Comparison of ENCODE assay signal across 21 cellular contexts in genomic region chr13:110317093-110317492, GRCh38. TPM values are rescaled to one million over a fixed set of nuclear protein-coding genes. Genes with fewer than 3 reads are reported as not detected.
DNase-seq lines count a peak whose midpoint lies in the region; ATAC-seq and TF ChIP-seq lines count a peak whose summit lies in the region.
"Had no signal": no experiment of that assay in that cellular context is flagged by ENCODE, and none has a peak within 500 bp of the region (broad histone marks: within the 10 kb centered on the region; RNA-seq: fewer than 3 reads in every experiment).

No MANE protein-coding gene starts in this region.

- intact Hi-C loops in left ventricle myocardium superior (cut with micrococcal nuclease), result no loop called here

- H3K27me3 Mint-ChIP-seq in endodermal cell (ENCODE audit: insufficient read depth) (no peaks in the 10 kb centered on the region), type B pancreatic cell (peaks cover 3% of the 10 kb centered on the region)

- H3K9me3 Mint-ChIP-seq in endodermal cell, result no peaks in the 10 kb centered on the region
- H3K9me3 Mint-ChIP-seq in type B pancreatic cell, result peaks cover 5% of the 10 kb centered on the region
- H3K9me3 Mint-ChIP-seq: CD4-positive, alpha-beta T cell had no signal

- peaks cover 9% of the 10 kb centered on the region for H3K79me1 ChIP-seq in neuronal stem cell (ENCODE audit: low read depth, low read length)

- DNase-seq in right atrium auricular region (ENCODE audit: low spot score), result peak; percentile 49
- no peak for DNase-seq in left ventricle myocardium superior
- DNase-seq in endodermal cell, result peak; percentile 31
- no peak for DNase-seq in neuronal stem cell (ENCODE audit: low spot score)
- peak; percentile 11 for DNase-seq in type B pancreatic cell (ENCODE audit: extremely low spot score, unreplicated experiment)
- DNase-seq in HCEC 1CT, result no peak
- no peak for DNase-seq in cortex of kidney (lab: John Stamatoyannopoulos, UW)
- no peak for DNase-seq in LoVo (ENCODE audit: low spot score)
- DNase-seq: 8988T; BE2C; Calu3; CD4-positive, alpha-beta T cell; DMS53; H7; KG1; NCI-H1436; NCI-H2029; NCI-H2171 treated with DMSO at 0.1 percent for 48 hours; NCI-H446 treated with DMSO at 0.1 percent for 48 hours; NCI-H748 treated with DMSO at 0.1 percent for 48 hours; OCI-M1 had no signal

- H3K4me1 ChIP-seq in right atrium auricular region (peaks cover 0 to 94% of the 10 kb centered on the region in 2 donors), endodermal cell (ENCODE audit: control insufficient read depth, insufficient read depth, low read length) (peaks cover 27% of the 10 kb centered on the region), neuronal stem cell (ENCODE audit: control insufficient read depth in 2 of 2, insufficient read depth in 1 of 2, low read depth in 1 of 2, low read length in 2 of 2) (peaks cover 0 to under 1% of the 10 kb centered on the region in 2 donors)
- H3K4me1 ChIP-seq: BE2C had no signal

- no peak overlapping the region for H2AK5ac ChIP-seq in neuronal stem cell (ENCODE audit: low read depth, low read length)

- H3K9me3 ChIP-seq in right atrium auricular region (no peaks in the 10 kb centered on the region), endodermal cell (ENCODE audit: control insufficient read depth, low read length) (no peaks in the 10 kb centered on the region), neuronal stem cell (replicated peaks in 1 of 2; ENCODE audit: control insufficient read depth in 2 of 2, insufficient read depth in 1 of 2, low read depth in 1 of 2, low read length in 2 of 2) (peaks cover 4 to 7% of the 10 kb centered on the region in 2 donors)
- H3K9me3 ChIP-seq: BE2C had no signal

- H4K8ac ChIP-seq in neuronal stem cell (ENCODE audit: low read depth, low read length), result peak overlapping the region; percentile 93

- peak overlapping the region; percentile 53 for H3K18ac ChIP-seq in neuronal stem cell (ENCODE audit: low read length)

- no peak overlapping the region for H3K14ac ChIP-seq in neuronal stem cell (ENCODE audit: low read length)

- H3K27me3 ChIP-seq in right atrium auricular region, result no peaks in the 10 kb centered on the region
- H3K27me3 ChIP-seq in endodermal cell (ENCODE audit: control insufficient read depth, insufficient read depth, low read length, poor library complexity, severe bottlenecking), result no peaks in the 10 kb centered on the region
- H3K27me3 ChIP-seq in neuronal stem cell (ENCODE audit: control insufficient read depth in 3 of 3, insufficient read depth in 3 of 3, low read depth in 1 of 3, low read length in 3 of 3), result no peaks in the 10 kb centered on the region

- peak overlapping the region; percentile 69 for H4K91ac ChIP-seq in neuronal stem cell (ENCODE audit: low read depth, low read length, poor library complexity)

- peak overlapping the region; percentile 52 for H2BK120ac ChIP-seq in neuronal stem cell (ENCODE audit: low read depth, low read length)

- H3K36me3 ChIP-seq in right atrium auricular region (peaks cover 14% of the 10 kb centered on the region), endodermal cell (ENCODE audit: control insufficient read depth, insufficient read depth, low read length) (peaks cover 65% of the 10 kb centered on the region), neuronal stem cell (replicated peaks in 1 of 2; ENCODE audit: control insufficient read depth in 2 of 2, insufficient read depth in 2 of 2, low read length in 2 of 2) (peaks cover 10 to 61% of the 10 kb centered on the region in 2 donors)
- H3K36me3 ChIP-seq: BE2C had no signal

- peak overlapping the region; percentile 75 for H3K23ac ChIP-seq in neuronal stem cell (ENCODE audit: low read depth, low read length, poor library complexity)

- H2AFZ ChIP-seq in neuronal stem cell (ENCODE audit: low read length), result no peak overlapping the region

- no peak overlapping the region for H2BK12ac ChIP-seq in neuronal stem cell (ENCODE audit: low read length)

- H3K4me2 ChIP-seq in neuronal stem cell (ENCODE audit: insufficient read depth, low read length, poor library complexity, severe bottlenecking), result no peak overlapping the region

- no peak for ATAC-seq in left ventricle myocardium superior

- no peak overlapping the region for H2BK5ac ChIP-seq in neuronal stem cell (ENCODE audit: low read length)

- H3K4me1 Mint-ChIP-seq in endodermal cell (peaks cover 53% of the 10 kb centered on the region), type B pancreatic cell (ENCODE audit: unreplicated experiment) (peaks cover 11% of the 10 kb centered on the region)

- H3K27ac Mint-ChIP-seq in endodermal cell, result no peak overlapping the region
- no peak overlapping the region for H3K27ac Mint-ChIP-seq in type B pancreatic cell
- H3K27ac Mint-ChIP-seq: CD4-positive, alpha-beta T cell had no signal

- no peak overlapping the region for H2BK15ac ChIP-seq in neuronal stem cell (ENCODE audit: low read length)

- TF ChIP-seq CTCF in right atrium auricular region (IDR thresholded peaks at IDR 0.05) (no peak), endodermal cell (conservative IDR thresholded peaks at IDR 0.05) (no peak), type B pancreatic cell (conservative IDR thresholded peaks at IDR 0.05) (no peak)

- H3K36me3 Mint-ChIP-seq in endodermal cell (ENCODE audit: low read depth) (peaks cover 55% of the 10 kb centered on the region), type B pancreatic cell (peaks cover 18% of the 10 kb centered on the region)

- H3K9ac ChIP-seq in endodermal cell (ENCODE audit: extremely low read depth, low read length, poor library complexity, severe bottlenecking) (no peak overlapping the region), neuronal stem cell (ENCODE audit: low read depth, low read length, poor library complexity) (peak overlapping the region; percentile 74)

- H3K4me3 Mint-ChIP-seq in endodermal cell, result no peak overlapping the region
- no peak overlapping the region for H3K4me3 Mint-ChIP-seq in type B pancreatic cell
- H3K4me3 Mint-ChIP-seq: CD4-positive, alpha-beta T cell had no signal

- WGBS in endodermal cell (ENCODE audit: insufficient coverage in 1 of 2, insufficient read length in 1 of 2), 2 experiments, result 89 to 93% methylated on average over 4 to 5 of the region's 5 CpGs
- no CpG with 5 or more reads among the region's 5 CpGs for WGBS in neuronal stem cell (ENCODE audit: extremely low coverage in 2 of 2, insufficient read length in 2 of 2, insufficient replicate concordance in 1 of 2), 2 donors

- no peak overlapping the region for H3K27ac ChIP-seq in right atrium auricular region
- H3K27ac ChIP-seq in endodermal cell (ENCODE audit: low read depth, low read length), result no peak overlapping the region
- no peak overlapping the region for H3K27ac ChIP-seq in neuronal stem cell (replicated peaks; ENCODE audit: low read length)

- H3K4ac ChIP-seq in neuronal stem cell (ENCODE audit: low read length), result no peak overlapping the region

- H3K4me3 ChIP-seq in right atrium auricular region (no peak overlapping the region), endodermal cell (ENCODE audit: low read length) (no peak overlapping the region), neuronal stem cell (ENCODE audit: low read length in 2 of 2) (peak overlapping the region in 1 of 2 donors; percentile 66)

RNA-seq across cellular contexts. Expression of gene COL4A2, which starts 10.0 kb away (rescaled TPM):
- total RNA-seq in right atrium auricular region (100 to 1,000 TPM; 141 to 153 TPM), left ventricle myocardium superior (126 TPM), endodermal cell (100 to 1,000 TPM; 388 to 398 TPM), type B pancreatic cell (ENCODE audit: low replicate concordance) (38.6 and 145 TPM in 2 replicates)
- polyA plus RNA-seq in endodermal cell (2013, experiment 1 of 2), result 216 TPM
- 219 TPM for polyA plus RNA-seq in endodermal cell (2013, experiment 2 of 2)
- 117 TPM for polyA plus RNA-seq in neuronal stem cell (2013, experiment 1 of 2)
- polyA plus RNA-seq in neuronal stem cell (2013, experiment 2 of 2), result 118 TPM
- total RNA-seq: CD4-positive, alpha-beta T cell had no signal

RNA-seq across cellular contexts. Expression of gene COL4A1, which starts 10.1 kb away (rescaled TPM):
- 100 to 1,000 TPM; 140 to 201 TPM for total RNA-seq in right atrium auricular region
- total RNA-seq in left ventricle myocardium superior, result 119 TPM
- total RNA-seq in endodermal cell, result 100 to 1,000 TPM; 702 to 764 TPM
- 174 TPM for polyA plus RNA-seq in endodermal cell (2013, experiment 1 of 2)
- polyA plus RNA-seq in endodermal cell (2013, experiment 2 of 2), result 194 TPM
- polyA plus RNA-seq in neuronal stem cell (2013, experiment 1 of 2), result 42.8 TPM
- 45.1 TPM for polyA plus RNA-seq in neuronal stem cell (2013, experiment 2 of 2)
- 20.4 and 83.6 TPM in 2 replicates for total RNA-seq in type B pancreatic cell (ENCODE audit: low replicate concordance)

Comparison
In these comparisons a context has a peak if more than half of its experiments do, and no peak if none do; other contexts are left out.
1. DNase-seq: peak in right atrium auricular region (single experiment), endodermal cell (single experiment) and type B pancreatic cell (single experiment); none in left ventricle myocardium superior (single experiment), neuronal stem cell (single experiment), HCEC 1CT (single experiment), cortex of kidney (single experiment) and LoVo (single experiment).